In genomic region chr17:63446218-63446980, GRCh38 we compare ENCODE assay signal across 1 cellular context.
TF ChIP-seq lines count a peak whose summit lies in the region.

A gene with protein sequence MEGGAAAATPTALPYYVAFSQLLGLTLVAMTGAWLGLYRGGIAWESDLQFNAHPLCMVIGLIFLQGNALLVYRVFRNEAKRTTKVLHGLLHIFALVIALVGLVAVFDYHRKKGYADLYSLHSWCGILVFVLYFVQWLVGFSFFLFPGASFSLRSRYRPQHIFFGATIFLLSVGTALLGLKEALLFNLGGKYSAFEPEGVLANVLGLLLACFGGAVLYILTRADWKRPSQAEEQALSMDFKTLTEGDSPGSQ (minus strand): TSS chr17:63446306. CDS start chr17:63437547, 8,759 bp downstream.

TF ChIP-seq in K562, 482 proteins besides CTCF, POLR2A, EP300 and RAD21 (continued from another document):
- TF ChIP-seq ZNF518B (CRISPR knock-in tag; IDR thresholded peaks at IDR 0.05) = no peak
- no peak for TF ChIP-seq DEAF1 (CRISPR knock-in tag; IDR thresholded peaks at IDR 0.05)
- TF ChIP-seq, protein P1, sequence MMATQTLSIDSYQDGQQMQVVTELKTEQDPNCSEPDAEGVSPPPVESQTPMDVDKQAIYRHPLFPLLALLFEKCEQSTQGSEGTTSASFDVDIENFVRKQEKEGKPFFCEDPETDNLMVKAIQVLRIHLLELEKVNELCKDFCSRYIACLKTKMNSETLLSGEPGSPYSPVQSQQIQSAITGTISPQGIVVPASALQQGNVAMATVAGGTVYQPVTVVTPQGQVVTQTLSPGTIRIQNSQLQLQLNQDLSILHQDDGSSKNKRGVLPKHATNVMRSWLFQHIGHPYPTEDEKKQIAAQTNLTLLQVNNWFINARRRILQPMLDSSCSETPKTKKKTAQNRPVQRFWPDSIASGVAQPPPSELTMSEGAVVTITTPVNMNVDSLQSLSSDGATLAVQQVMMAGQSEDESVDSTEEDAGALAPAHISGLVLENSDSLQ (IDR thresholded peaks at IDR 0.05) = no peak
- TF ChIP-seq GTF2A2 (tag; IDR thresholded peaks at IDR 0.05) = 0 out of 2 replicates have a peak, but pooled peaks have one; percentile 5
- TF ChIP-seq, protein P2, sequence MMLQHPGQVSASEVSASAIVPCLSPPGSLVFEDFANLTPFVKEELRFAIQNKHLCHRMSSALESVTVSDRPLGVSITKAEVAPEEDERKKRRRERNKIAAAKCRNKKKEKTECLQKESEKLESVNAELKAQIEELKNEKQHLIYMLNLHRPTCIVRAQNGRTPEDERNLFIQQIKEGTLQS (IDR thresholded peaks at IDR 0.05) = no peak
- TF ChIP-seq, protein P2 (CRISPR knock-in tag; conservative IDR thresholded peaks at IDR 0.05) = no peak
- TF ChIP-seq RBM34 (IDR thresholded peaks at IDR 0.05; ENCODE audit: borderline replicate concordance, insufficient read depth, low read length) = no peak
- TF ChIP-seq ZHX1 (conservative IDR thresholded peaks at IDR 0.05; ENCODE audit: low read length) = peak; percentile 75; the same call in 1 of the 2 replicates
- TF ChIP-seq FOXA1 (IDR thresholded peaks at IDR 0.05; ENCODE audit: borderline replicate concordance) = no peak
- TF ChIP-seq PPARD (CRISPR knock-in tag; IDR thresholded peaks at IDR 0.05) = no peak
- TF ChIP-seq POLR2AphosphoS2 (IDR thresholded peaks at IDR 0.05; ENCODE audit: low read length) = no peak
